Comparison of ENCODE assay signal across 13 cellular contexts in genomic region chr6:105985816-105986632, GRCh38.
DNase-seq lines count a peak whose midpoint lies in the region; ATAC-seq and TF ChIP-seq lines count a peak whose summit lies in the region.
"Had no signal": no experiment of that assay in that cellular context is flagged by ENCODE, and none has a peak within 500 bp of the region (broad histone marks: within the 10 kb centered on the region; RNA-seq: fewer than 3 reads in every experiment).

No MANE protein-coding gene starts in this region.

- H3K4me3 Mint-ChIP-seq in endothelial cell (ENCODE audit: unreplicated experiment) = peak overlapping the region; percentile 59
- H3K4me3 Mint-ChIP-seq in natural killer cell treated with Interleukin-12 subunit alpha and Interleukin-12 subunit beta and Interleukin-15 and Interleukin-18, amount 100 ng/mL, for 72 hours = peak overlapping the region; percentile 37

- no peak overlapping the region for H3K27ac Mint-ChIP-seq in endothelial cell (ENCODE audit: unreplicated experiment)
- H3K27ac Mint-ChIP-seq in natural killer cell treated with Interleukin-12 subunit alpha and Interleukin-12 subunit beta and Interleukin-15 and Interleukin-18, amount 100 ng/mL, for 72 hours = no peak overlapping the region

- H3K36me3 ChIP-seq in right atrium auricular region (no peaks in the 10 kb centered on the region), aorta (ENCODE audit: control insufficient read depth in 1 of 2, insufficient read depth in 2 of 2, low read length in 1 of 2) (no peaks in the 10 kb centered on the region)
- H3K36me3 ChIP-seq: BLaER1 treated with 17β-estradiol and CSF1 and Interleukin-3, amounts not matched to agents 10 nM and 100 nM; HAP-1 had no signal

- DNase-seq in Right ventricle myocardium inferior (ENCODE audit: missing footprints) (peak; percentile 74), right atrium auricular region (ENCODE audit: low spot score) (no peak), endothelial cell (ENCODE audit: low spot score) (no peak), aorta (peak in 1 of 2 donors; percentile 50), COR-L47 (lab: John Stamatoyannopoulos, UW) (no peak), NCI-H1930 (lab: John Stamatoyannopoulos, UW) (no peak)
- DNase-seq in natural killer cell treated with Interleukin-12 subunit alpha and Interleukin-12 subunit beta and Interleukin-15 and Interleukin-18, amount 100 ng/mL, for 72 hours (ENCODE audit: low spot score) = no peak
- DNase-seq: cerebellar nuclear complex; hippocampal formation; stimulated activated CD4-positive, alpha-beta T cell treated with anti-CD3 and anti-CD28 coated beads, Interleukin-15, amount 100 ng/mL, for 24 hours had no signal

- H3K36me3 Mint-ChIP-seq in endothelial cell (ENCODE audit: low read depth, unreplicated experiment) = peaks cover 1% of the 10 kb centered on the region
- H3K36me3 Mint-ChIP-seq in natural killer cell treated with Interleukin-12 subunit alpha and Interleukin-12 subunit beta and Interleukin-15 and Interleukin-18, amount 100 ng/mL, for 72 hours = peaks cover 8% of the 10 kb centered on the region

- H3K9me3 Mint-ChIP-seq in endothelial cell (ENCODE audit: unreplicated experiment) = no peaks in the 10 kb centered on the region
- no peaks in the 10 kb centered on the region for H3K9me3 Mint-ChIP-seq in natural killer cell treated with Interleukin-12 subunit alpha and Interleukin-12 subunit beta and Interleukin-15 and Interleukin-18, amount 100 ng/mL, for 72 hours

- H3K27ac ChIP-seq in right atrium auricular region (no peak overlapping the region), aorta (ENCODE audit: low read depth in 1 of 2, low read length in 2 of 2) (no peak overlapping the region)
- H3K27ac ChIP-seq: BLaER1 treated with 17β-estradiol and CSF1 and Interleukin-3, amounts not matched to agents 10 nM and 100 nM had no signal

- H3K4me3 ChIP-seq in right atrium auricular region (peak overlapping the region in 1 of 2 donors; percentile 16), aorta (ENCODE audit: low read length in 2 of 2) (no peak overlapping the region)
- H3K4me3 ChIP-seq: BLaER1 treated with 17β-estradiol and CSF1 and Interleukin-3, amounts not matched to agents 10 nM and 100 nM; HAP-1 had no signal

- H3K27me3 ChIP-seq in right atrium auricular region (peaks cover 6 to 25% of the 10 kb centered on the region in 2 donors), aorta (ENCODE audit: control insufficient read depth in 1 of 2, insufficient read depth in 2 of 2, low read length in 1 of 2) (peaks cover 0 to 6% of the 10 kb centered on the region in 2 donors)

- peaks cover 25% of the 10 kb centered on the region for H3K27me3 Mint-ChIP-seq in endothelial cell (ENCODE audit: unreplicated experiment)
- H3K27me3 Mint-ChIP-seq in natural killer cell treated with Interleukin-12 subunit alpha and Interleukin-12 subunit beta and Interleukin-15 and Interleukin-18, amount 100 ng/mL, for 72 hours = peaks cover 48 to 57% of the 10 kb centered on the region in 2 donors

- ATAC-seq in Right ventricle myocardium inferior (no peak), aorta (ENCODE audit: low FRiP score) (peak; percentile 58), HG02763 (IDR thresholded peaks at IDR 0.05; ENCODE audit: unreplicated experiment) (no peak)
- peak; percentile 39 to 61 for ATAC-seq in natural killer cell treated with Interleukin-12 subunit alpha and Interleukin-12 subunit beta and Interleukin-15 and Interleukin-18, amount 100 ng/mL, for 72 hours

- intact Hi-C loops in Right ventricle myocardium inferior (cut with DNase I) = no loop called here
- intact Hi-C loops in aorta (cut with DNase I) = no loop called here

- TF ChIP-seq CTCF in right atrium auricular region (IDR thresholded peaks at IDR 0.05) (no peak), endothelial cell (IDR thresholded peaks at IDR 0.05; ENCODE audit: unreplicated experiment) (no peak)

- no peaks in the 10 kb centered on the region for H3K9me3 ChIP-seq in right atrium auricular region
- peaks cover 1% of the 10 kb centered on the region for H3K9me3 ChIP-seq in aorta (ENCODE audit: control insufficient read depth, low read length)
- H3K9me3 ChIP-seq: HAP-1 had no signal

- WGBS in aorta, 2 donors = 8 to 13% methylated on average over 48 of the region's 48 CpGs

- H3K4me1 Mint-ChIP-seq in endothelial cell (ENCODE audit: unreplicated experiment) = peaks cover 20% of the 10 kb centered on the region
- peaks cover 10 to 20% of the 10 kb centered on the region in 2 donors for H3K4me1 Mint-ChIP-seq in natural killer cell treated with Interleukin-12 subunit alpha and Interleukin-12 subunit beta and Interleukin-15 and Interleukin-18, amount 100 ng/mL, for 72 hours (ENCODE audit: low read depth in 2 of 2)

- H3K4me1 ChIP-seq in right atrium auricular region (peaks cover 0 to 21% of the 10 kb centered on the region in 2 donors), aorta (ENCODE audit: control insufficient read depth in 1 of 2, insufficient read depth in 2 of 2, low read length in 2 of 2) (no peaks in the 10 kb centered on the region)
- H3K4me1 ChIP-seq: HAP-1 had no signal

Comparison
In these comparisons a context has a peak if more than half of its experiments do, and no peak if none do; other contexts are left out.
1. ATAC-seq: peak in natural killer cell treated with Interleukin-12 subunit alpha and Interleukin-12 subunit beta and Interleukin-15 and Interleukin-18, amount 100 ng/mL, for 72 hours (2 of 2) and aorta (single experiment); none in Right ventricle myocardium inferior (single experiment) and HG02763 (single experiment).